Comparison of ENCODE assay signal across 19 cellular contexts in the genomic region with DNA sequence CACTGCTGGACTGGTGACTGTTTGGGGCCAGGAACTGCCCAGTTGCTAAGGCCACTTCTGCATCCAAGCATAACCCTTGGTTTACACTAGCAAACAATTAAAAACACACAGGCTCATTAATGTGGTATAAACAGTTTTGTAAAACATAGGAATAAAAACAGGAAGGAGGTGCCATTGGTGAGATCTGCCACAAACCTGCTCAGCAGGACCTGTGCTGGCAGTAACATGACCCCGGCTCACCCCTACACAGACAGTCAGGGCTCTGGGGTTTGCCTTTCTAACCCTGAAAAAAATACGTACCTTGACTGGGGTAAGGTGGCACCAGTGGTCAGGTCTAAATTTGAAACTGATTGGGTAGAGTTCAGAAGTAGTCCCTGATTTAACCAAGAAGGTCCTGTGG.
DNase-seq lines count a peak whose midpoint lies in the region; ATAC-seq, FAIRE-seq and TF ChIP-seq lines count a peak whose summit lies in the region.
"Had no signal": no experiment of that assay in that cellular context is flagged by ENCODE, and none has a peak within 500 bp of the region (broad histone marks: within the 10 kb centered on the region; RNA-seq: fewer than 3 reads in every experiment).

No MANE protein-coding gene starts in this region.

- no peak for TF ChIP-seq POLR2A in GM12892 (IDR thresholded peaks at IDR 0.05; ENCODE audit: low read depth, low read length)

- intact Hi-C loops in posterior vena cava (cut with DNase I): no loop called here
- intact Hi-C loops in left cardiac atrium (cut with DNase I): no loop called here

- no peaks in the 10 kb centered on the region for H4K20me1 ChIP-seq in keratinocyte (ENCODE audit: control insufficient read depth, extremely low read depth, insufficient read depth, low read length)

- H2AFZ ChIP-seq in keratinocyte (ENCODE audit: control insufficient read depth, low read length): no peak overlapping the region
- H2AFZ ChIP-seq: GM23248 had no signal

- H3K4me3 ChIP-seq in keratinocyte (ENCODE audit: control insufficient read depth in 2 of 3, extremely low read depth in 1 of 3, insufficient read depth in 2 of 3, low read depth in 1 of 3, low read length in 3 of 3): no peak overlapping the region
- H3K4me3 ChIP-seq: GM23248 had no signal

- H3K4me1 Mint-ChIP-seq in activated CD8-positive, alpha-beta memory T cell treated with anti-CD3 and anti-CD28 coated beads, Interleukin-2, amount 10 ng/mL, durations not matched to agents 7 days and 5 days: peaks cover 5% of the 10 kb centered on the region
- H3K4me1 Mint-ChIP-seq in WTC11: no peaks in the 10 kb centered on the region; the same call in 1 of the 2 replicates

- H3K27me3 Mint-ChIP-seq in activated CD8-positive, alpha-beta memory T cell treated with anti-CD3 and anti-CD28 coated beads, Interleukin-2, amount 10 ng/mL, durations not matched to agents 7 days and 5 days: no peaks in the 10 kb centered on the region
- no peaks in the 10 kb centered on the region for H3K27me3 Mint-ChIP-seq in WTC11 (ENCODE audit: low read depth)

- no peak overlapping the region for H3K9ac ChIP-seq in keratinocyte (ENCODE audit: control insufficient read depth, extremely low read depth, insufficient read depth, low read length)
- H3K9ac ChIP-seq: GM23248 had no signal

- no peak overlapping the region for H3K27ac Mint-ChIP-seq in activated CD8-positive, alpha-beta memory T cell treated with anti-CD3 and anti-CD28 coated beads, Interleukin-2, amount 10 ng/mL, durations not matched to agents 7 days and 5 days
- no peak overlapping the region for H3K27ac Mint-ChIP-seq in WTC11
- H3K27ac Mint-ChIP-seq: CD8-positive, alpha-beta T cell had no signal

- no peaks in the 10 kb centered on the region for H3K9me3 ChIP-seq in keratinocyte (ENCODE audit: control insufficient read depth, low read depth, low read length)
- H3K9me3 ChIP-seq: BE2C had no signal

- TF ChIP-seq CTCF in keratinocyte (optimal IDR thresholded peaks at IDR 0.05 in 1 of 3, IDR thresholded peaks at IDR 0.05 in 1 of 3, conservative IDR thresholded peaks at IDR 0.05 in 1 of 3; ENCODE audit: extremely low read depth in 1 of 3, insufficient read depth in 2 of 3, low read length in 3 of 3) (no peak), WTC11 (IDR thresholded peaks at IDR 0.05) (no peak)

- CTCF ChIA-PET in activated CD8-positive, alpha-beta memory T cell treated with anti-CD3 and anti-CD28 coated beads, Interleukin-2, amount 10 ng/mL, durations not matched to agents 7 days and 5 days (lab: Charles Lee): no interaction called here
- CTCF ChIA-PET in WTC11 (lab: Charles Lee): no interaction called here

- H3K27ac ChIP-seq in keratinocyte (ENCODE audit: control insufficient read depth, insufficient read depth, low read length): no peak overlapping the region
- H3K27ac ChIP-seq: 22Rv1, GM23248 had no signal

- FAIRE-seq in keratinocyte (lab: Jason Lieb, UNC) (no peak), GM12892 (lab: Jason Lieb, UNC) (no peak)
- FAIRE-seq: GM18507, HepG2 had no signal

- dilution Hi-C loops in keratinocyte (cut with MboI; ENCODE audit: extremely low pct_ligation_motif_present, low sequenced_read_pairs): no loop called here

- no peaks in the 10 kb centered on the region for H3K9me3 Mint-ChIP-seq in activated CD8-positive, alpha-beta memory T cell treated with anti-CD3 and anti-CD28 coated beads, Interleukin-2, amount 10 ng/mL, durations not matched to agents 7 days and 5 days (ENCODE audit: low read depth)
- no peaks in the 10 kb centered on the region for H3K9me3 Mint-ChIP-seq in WTC11
- H3K9me3 Mint-ChIP-seq: CD8-positive, alpha-beta T cell had no signal

- POLR2A ChIA-PET in WTC11 (lab: Charles Lee): no interaction called here

- H3K4me2 ChIP-seq in keratinocyte (ENCODE audit: control insufficient read depth, extremely low read depth, insufficient read depth, low read depth, low read length): peak overlapping the region; percentile 61

- H3K4me3 Mint-ChIP-seq in activated CD8-positive, alpha-beta memory T cell treated with anti-CD3 and anti-CD28 coated beads, Interleukin-2, amount 10 ng/mL, durations not matched to agents 7 days and 5 days: no peak overlapping the region
- no peak overlapping the region for H3K4me3 Mint-ChIP-seq in WTC11
- H3K4me3 Mint-ChIP-seq: CD8-positive, alpha-beta T cell had no signal

- H3K27me3 ChIP-seq in keratinocyte (ENCODE audit: control insufficient read depth, extremely low read depth, insufficient read depth, low read length): no peaks in the 10 kb centered on the region
- H3K27me3 ChIP-seq: BE2C had no signal

- peaks cover 0 to under 1% of the 10 kb centered on the region in 2 experiments for H3K36me3 ChIP-seq in keratinocyte (ENCODE audit: control insufficient read depth in 2 of 2, extremely low read depth in 1 of 2, insufficient read depth in 2 of 2, low read length in 2 of 2)
- H3K36me3 ChIP-seq: BE2C had no signal

- peaks cover 25% of the 10 kb centered on the region for H3K4me1 ChIP-seq in keratinocyte (ENCODE audit: control insufficient read depth, extremely low read depth, insufficient read depth, low read length)
- H3K4me1 ChIP-seq: BE2C had no signal

- DNase-seq in activated CD8-positive, alpha-beta memory T cell treated with anti-CD3 and anti-CD28 coated beads, Interleukin-2, amount 10 ng/mL, durations not matched to agents 7 days and 5 days: peak; percentile 31
- no peak for DNase-seq in activated CD8-positive, alpha-beta memory T cell treated with anti-CD3 and anti-CD28 coated beads for 24 hours
- DNase-seq in keratinocyte (ENCODE audit: low read depth, low spot score) (no peak), posterior vena cava (ENCODE audit: low spot score) (peak; percentile 36), GM12892 (ENCODE audit: insufficient read length) (no peak), left cardiac atrium (no peak), WTC11 (ENCODE audit: low spot score) (no peak)
- DNase-seq: BE2C; CD8-positive, alpha-beta T cell; GM23248; KG1; NCI-H146; NCI-H2081; NCI-H510A; NCI-H82 had no signal

- no peaks in the 10 kb centered on the region for H3K79me2 ChIP-seq in keratinocyte (ENCODE audit: control insufficient read depth, insufficient read depth, low read length)

- H3K36me3 Mint-ChIP-seq in activated CD8-positive, alpha-beta memory T cell treated with anti-CD3 and anti-CD28 coated beads, Interleukin-2, amount 10 ng/mL, durations not matched to agents 7 days and 5 days: peaks cover 2% of the 10 kb centered on the region
- H3K36me3 Mint-ChIP-seq in WTC11: peaks cover 33% of the 10 kb centered on the region

- no peaks in the 10 kb centered on the region for H3K9me1 ChIP-seq in keratinocyte (ENCODE audit: control insufficient read depth, extremely low read depth, insufficient read depth, low read length)

- no peak for ATAC-seq in activated CD8-positive, alpha-beta memory T cell treated with anti-CD3 and anti-CD28 coated beads, Interleukin-2, amount 10 ng/mL, durations not matched to agents 7 days and 5 days
- ATAC-seq in HG03432 (IDR thresholded peaks at IDR 0.05; ENCODE audit: unreplicated experiment) (no peak), left cardiac atrium (no peak), WTC11 (no peak)
- ATAC-seq: CD8-positive, alpha-beta T cell; HepG2 had no signal

TF ChIP-seq in WTC11, 78 proteins besides CTCF, POLR2A, EP300 and RAD21:
- TF ChIP-seq ZSCAN18 (CRISPR knock-in tag; IDR thresholded peaks at IDR 0.05) (no peak), ETV6 (CRISPR knock-in tag; IDR thresholded peaks at IDR 0.05) (no peak), IRF2 (CRISPR knock-in tag; IDR thresholded peaks at IDR 0.05; ENCODE audit: borderline replicate concordance, low read depth) (no peak)

Comparison
In these comparisons a context has a peak if more than half of its experiments do, and no peak if none do; other contexts are left out.
1. DNase-seq: peak in activated CD8-positive, alpha-beta memory T cell treated with anti-CD3 and anti-CD28 coated beads, Interleukin-2, amount 10 ng/mL, durations not matched to agents 7 days and 5 days (single experiment) and posterior vena cava (single experiment); none in activated CD8-positive, alpha-beta memory T cell treated with anti-CD3 and anti-CD28 coated beads for 24 hours (single experiment), keratinocyte (single experiment), GM12892 (single experiment), left cardiac atrium (single experiment) and WTC11 (single experiment).